29 cellular contexts compared by ENCODE assay signal in genomic region chr4:180350866-180351350, GRCh38.
"Had no signal": no experiment of that assay in that cellular context is flagged by ENCODE, and none has a peak within 500 bp of the region (broad histone marks: within the 10 kb centered on the region; RNA-seq: fewer than 3 reads in every experiment).

No MANE protein-coding gene starts in this region.

- H3K4me3 Mint-ChIP-seq: effector memory CD8-positive, alpha-beta T cell; immature natural killer cell; memory B cell; naive B cell; natural killer cell treated with Interleukin-12 subunit alpha and Interleukin-12 subunit beta and Interleukin-15 and Interleukin-18, amount 100 ng/mL, for 72 hours; neural progenitor cell; stimulated activated naive CD8-positive, alpha-beta T cell treated with anti-CD3 and anti-CD28 coated beads, Interleukin-15, amount 100 ng/mL, for 72 hours had no signal

- H3K9ac ChIP-seq: neural progenitor cell, parathyroid adenoma had no signal

- H2AFZ ChIP-seq: parathyroid adenoma had no signal

- DNase-seq: effector memory CD8-positive, alpha-beta T cell; erythroblast; esophagus squamous epithelium; hypothalamus; immature natural killer cell; islet precursor cell; kidney glomerular epithelial cell; left colon; left ventricle myocardium superior; lower lobe of right lung; mucosa of descending colon; naive B cell; right lobe of liver; small intestine; stimulated activated CD4-positive, alpha-beta T cell treated with anti-CD3 and anti-CD28 coated beads, Interleukin-15, amount 100 ng/mL, for 24 hours; stimulated activated CD4-positive, alpha-beta T cell treated with anti-CD3 and anti-CD28 coated beads, Interleukin-2, amount 100 ng/mL, for 48 hours; stimulated activated CD8-positive, alpha-beta memory T cell treated with anti-CD3 and anti-CD28 coated beads, Interleukin-4, amount 100 ng/mL, for 48 hours; stimulated activated naive CD4-positive, alpha-beta T cell; stimulated activated naive CD8-positive, alpha-beta T cell treated with anti-CD3 and anti-CD28 coated beads, Interleukin-15, amount 100 ng/mL, for 72 hours; transverse colon; upper lobe of right lung; uterus had no signal

- H3K9me3 ChIP-seq: lower lobe of right lung, mucosa of descending colon, right lobe of liver, transverse colon, upper lobe of right lung, uterus had no signal

- H3K4me2 ChIP-seq: neural progenitor cell had no signal

- H3K27ac ChIP-seq: coronary artery, esophagus squamous epithelium, lower lobe of right lung, neural progenitor cell, parathyroid adenoma, right lobe of liver, suprapubic skin, transverse colon, upper lobe of right lung, uterus had no signal

- H3K36me3 ChIP-seq: esophagus squamous epithelium, lower lobe of right lung, neural progenitor cell, right lobe of liver, suprapubic skin, transverse colon, upper lobe of right lung, uterus had no signal

- H3K4me1 Mint-ChIP-seq: immature natural killer cell; memory B cell; naive B cell; neural progenitor cell; stimulated activated naive CD8-positive, alpha-beta T cell treated with anti-CD3 and anti-CD28 coated beads, Interleukin-15, amount 100 ng/mL, for 72 hours had no signal

- H3K27me3 ChIP-seq: esophagus squamous epithelium, neural progenitor cell, right lobe of liver, suprapubic skin, transverse colon, upper lobe of right lung, uterus had no signal

- H3K4me3 ChIP-seq: coronary artery, esophagus squamous epithelium, lower lobe of right lung, mucosa of descending colon, neural progenitor cell, right lobe of liver, suprapubic skin, transverse colon, upper lobe of right lung, uterus had no signal

- H3K79me2 ChIP-seq: parathyroid adenoma had no signal

- ATAC-seq: effector memory CD8-positive, alpha-beta T cell; left colon; left ventricle myocardium superior; lower lobe of right lung; mucosa of descending colon; natural killer cell treated with Interleukin-12 subunit alpha and Interleukin-12 subunit beta and Interleukin-15 and Interleukin-18, amount 100 ng/mL, for 72 hours; right lobe of liver; stimulated activated naive CD8-positive, alpha-beta T cell treated with anti-CD3 and anti-CD28 coated beads, Interleukin-15, amount 100 ng/mL, for 72 hours; upper lobe of right lung had no signal

- H3K9me3 Mint-ChIP-seq: neural progenitor cell had no signal

- H3K27me3 Mint-ChIP-seq: effector memory CD8-positive, alpha-beta T cell; memory B cell; naive B cell; natural killer cell treated with Interleukin-12 subunit alpha and Interleukin-12 subunit beta and Interleukin-15 and Interleukin-18, amount 100 ng/mL, for 72 hours; progenitor cell of endocrine pancreas; stimulated activated naive CD8-positive, alpha-beta T cell treated with anti-CD3 and anti-CD28 coated beads, Interleukin-15, amount 100 ng/mL, for 72 hours had no signal

- H3K36me3 Mint-ChIP-seq: memory B cell, naive B cell, neural progenitor cell had no signal

- H3K27ac Mint-ChIP-seq: effector memory CD8-positive, alpha-beta T cell; immature natural killer cell; memory B cell; naive B cell; natural killer cell treated with Interleukin-12 subunit alpha and Interleukin-12 subunit beta and Interleukin-15 and Interleukin-18, amount 100 ng/mL, for 72 hours; neural progenitor cell; progenitor cell of endocrine pancreas; stimulated activated naive CD8-positive, alpha-beta T cell treated with anti-CD3 and anti-CD28 coated beads, Interleukin-15, amount 100 ng/mL, for 72 hours had no signal

- H3K4me1 ChIP-seq: esophagus squamous epithelium, lower lobe of right lung, neural progenitor cell, parathyroid adenoma, right lobe of liver, suprapubic skin, transverse colon, upper lobe of right lung, uterus had no signal
